In the genomic region with DNA sequence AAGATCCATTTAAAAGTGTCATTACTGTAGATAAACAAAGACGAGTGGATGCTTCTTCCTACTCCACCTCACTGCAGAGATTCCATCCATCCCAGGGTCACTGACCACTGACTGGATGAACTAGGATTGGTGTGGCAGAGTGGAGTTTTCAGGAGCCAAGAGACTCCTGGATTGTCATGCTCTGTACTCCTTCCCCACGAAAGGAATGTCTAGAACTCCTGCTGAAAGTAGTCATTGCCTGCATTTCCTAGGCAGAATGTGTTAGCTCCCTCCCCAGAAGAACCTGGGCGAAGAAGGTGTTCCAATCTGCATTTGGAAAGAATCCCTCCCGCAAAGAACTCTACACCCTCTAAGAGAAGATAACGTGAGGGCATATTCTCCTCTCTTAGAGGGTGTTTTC, we compare ENCODE assay signal across 2 cellular contexts.
TF ChIP-seq lines count a peak whose summit lies in the region.

No MANE protein-coding gene starts in this region.

TF ChIP-seq in GM23338, 12 proteins besides CTCF, POLR2A, EP300 and RAD21:
- TF ChIP-seq EZH2phosphoT487 (IDR thresholded peaks at IDR 0.05; ENCODE audit: unreplicated experiment) (no peak), ZNF331 (CRISPR knock-in tag; IDR thresholded peaks at IDR 0.05; ENCODE audit: low read depth) (no peak), NANOG (IDR thresholded peaks at IDR 0.05; ENCODE audit: borderline replicate concordance) (no peak)
- TF ChIP-seq, protein P1, sequence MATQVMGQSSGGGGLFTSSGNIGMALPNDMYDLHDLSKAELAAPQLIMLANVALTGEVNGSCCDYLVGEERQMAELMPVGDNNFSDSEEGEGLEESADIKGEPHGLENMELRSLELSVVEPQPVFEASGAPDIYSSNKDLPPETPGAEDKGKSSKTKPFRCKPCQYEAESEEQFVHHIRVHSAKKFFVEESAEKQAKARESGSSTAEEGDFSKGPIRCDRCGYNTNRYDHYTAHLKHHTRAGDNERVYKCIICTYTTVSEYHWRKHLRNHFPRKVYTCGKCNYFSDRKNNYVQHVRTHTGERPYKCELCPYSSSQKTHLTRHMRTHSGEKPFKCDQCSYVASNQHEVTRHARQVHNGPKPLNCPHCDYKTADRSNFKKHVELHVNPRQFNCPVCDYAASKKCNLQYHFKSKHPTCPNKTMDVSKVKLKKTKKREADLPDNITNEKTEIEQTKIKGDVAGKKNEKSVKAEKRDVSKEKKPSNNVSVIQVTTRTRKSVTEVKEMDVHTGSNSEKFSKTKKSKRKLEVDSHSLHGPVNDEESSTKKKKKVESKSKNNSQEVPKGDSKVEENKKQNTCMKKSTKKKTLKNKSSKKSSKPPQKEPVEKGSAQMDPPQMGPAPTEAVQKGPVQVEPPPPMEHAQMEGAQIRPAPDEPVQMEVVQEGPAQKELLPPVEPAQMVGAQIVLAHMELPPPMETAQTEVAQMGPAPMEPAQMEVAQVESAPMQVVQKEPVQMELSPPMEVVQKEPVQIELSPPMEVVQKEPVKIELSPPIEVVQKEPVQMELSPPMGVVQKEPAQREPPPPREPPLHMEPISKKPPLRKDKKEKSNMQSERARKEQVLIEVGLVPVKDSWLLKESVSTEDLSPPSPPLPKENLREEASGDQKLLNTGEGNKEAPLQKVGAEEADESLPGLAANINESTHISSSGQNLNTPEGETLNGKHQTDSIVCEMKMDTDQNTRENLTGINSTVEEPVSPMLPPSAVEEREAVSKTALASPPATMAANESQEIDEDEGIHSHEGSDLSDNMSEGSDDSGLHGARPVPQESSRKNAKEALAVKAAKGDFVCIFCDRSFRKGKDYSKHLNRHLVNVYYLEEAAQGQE (IDR thresholded peaks at IDR 0.05; ENCODE audit: unreplicated experiment): no peak
- TF ChIP-seq, protein P2, sequence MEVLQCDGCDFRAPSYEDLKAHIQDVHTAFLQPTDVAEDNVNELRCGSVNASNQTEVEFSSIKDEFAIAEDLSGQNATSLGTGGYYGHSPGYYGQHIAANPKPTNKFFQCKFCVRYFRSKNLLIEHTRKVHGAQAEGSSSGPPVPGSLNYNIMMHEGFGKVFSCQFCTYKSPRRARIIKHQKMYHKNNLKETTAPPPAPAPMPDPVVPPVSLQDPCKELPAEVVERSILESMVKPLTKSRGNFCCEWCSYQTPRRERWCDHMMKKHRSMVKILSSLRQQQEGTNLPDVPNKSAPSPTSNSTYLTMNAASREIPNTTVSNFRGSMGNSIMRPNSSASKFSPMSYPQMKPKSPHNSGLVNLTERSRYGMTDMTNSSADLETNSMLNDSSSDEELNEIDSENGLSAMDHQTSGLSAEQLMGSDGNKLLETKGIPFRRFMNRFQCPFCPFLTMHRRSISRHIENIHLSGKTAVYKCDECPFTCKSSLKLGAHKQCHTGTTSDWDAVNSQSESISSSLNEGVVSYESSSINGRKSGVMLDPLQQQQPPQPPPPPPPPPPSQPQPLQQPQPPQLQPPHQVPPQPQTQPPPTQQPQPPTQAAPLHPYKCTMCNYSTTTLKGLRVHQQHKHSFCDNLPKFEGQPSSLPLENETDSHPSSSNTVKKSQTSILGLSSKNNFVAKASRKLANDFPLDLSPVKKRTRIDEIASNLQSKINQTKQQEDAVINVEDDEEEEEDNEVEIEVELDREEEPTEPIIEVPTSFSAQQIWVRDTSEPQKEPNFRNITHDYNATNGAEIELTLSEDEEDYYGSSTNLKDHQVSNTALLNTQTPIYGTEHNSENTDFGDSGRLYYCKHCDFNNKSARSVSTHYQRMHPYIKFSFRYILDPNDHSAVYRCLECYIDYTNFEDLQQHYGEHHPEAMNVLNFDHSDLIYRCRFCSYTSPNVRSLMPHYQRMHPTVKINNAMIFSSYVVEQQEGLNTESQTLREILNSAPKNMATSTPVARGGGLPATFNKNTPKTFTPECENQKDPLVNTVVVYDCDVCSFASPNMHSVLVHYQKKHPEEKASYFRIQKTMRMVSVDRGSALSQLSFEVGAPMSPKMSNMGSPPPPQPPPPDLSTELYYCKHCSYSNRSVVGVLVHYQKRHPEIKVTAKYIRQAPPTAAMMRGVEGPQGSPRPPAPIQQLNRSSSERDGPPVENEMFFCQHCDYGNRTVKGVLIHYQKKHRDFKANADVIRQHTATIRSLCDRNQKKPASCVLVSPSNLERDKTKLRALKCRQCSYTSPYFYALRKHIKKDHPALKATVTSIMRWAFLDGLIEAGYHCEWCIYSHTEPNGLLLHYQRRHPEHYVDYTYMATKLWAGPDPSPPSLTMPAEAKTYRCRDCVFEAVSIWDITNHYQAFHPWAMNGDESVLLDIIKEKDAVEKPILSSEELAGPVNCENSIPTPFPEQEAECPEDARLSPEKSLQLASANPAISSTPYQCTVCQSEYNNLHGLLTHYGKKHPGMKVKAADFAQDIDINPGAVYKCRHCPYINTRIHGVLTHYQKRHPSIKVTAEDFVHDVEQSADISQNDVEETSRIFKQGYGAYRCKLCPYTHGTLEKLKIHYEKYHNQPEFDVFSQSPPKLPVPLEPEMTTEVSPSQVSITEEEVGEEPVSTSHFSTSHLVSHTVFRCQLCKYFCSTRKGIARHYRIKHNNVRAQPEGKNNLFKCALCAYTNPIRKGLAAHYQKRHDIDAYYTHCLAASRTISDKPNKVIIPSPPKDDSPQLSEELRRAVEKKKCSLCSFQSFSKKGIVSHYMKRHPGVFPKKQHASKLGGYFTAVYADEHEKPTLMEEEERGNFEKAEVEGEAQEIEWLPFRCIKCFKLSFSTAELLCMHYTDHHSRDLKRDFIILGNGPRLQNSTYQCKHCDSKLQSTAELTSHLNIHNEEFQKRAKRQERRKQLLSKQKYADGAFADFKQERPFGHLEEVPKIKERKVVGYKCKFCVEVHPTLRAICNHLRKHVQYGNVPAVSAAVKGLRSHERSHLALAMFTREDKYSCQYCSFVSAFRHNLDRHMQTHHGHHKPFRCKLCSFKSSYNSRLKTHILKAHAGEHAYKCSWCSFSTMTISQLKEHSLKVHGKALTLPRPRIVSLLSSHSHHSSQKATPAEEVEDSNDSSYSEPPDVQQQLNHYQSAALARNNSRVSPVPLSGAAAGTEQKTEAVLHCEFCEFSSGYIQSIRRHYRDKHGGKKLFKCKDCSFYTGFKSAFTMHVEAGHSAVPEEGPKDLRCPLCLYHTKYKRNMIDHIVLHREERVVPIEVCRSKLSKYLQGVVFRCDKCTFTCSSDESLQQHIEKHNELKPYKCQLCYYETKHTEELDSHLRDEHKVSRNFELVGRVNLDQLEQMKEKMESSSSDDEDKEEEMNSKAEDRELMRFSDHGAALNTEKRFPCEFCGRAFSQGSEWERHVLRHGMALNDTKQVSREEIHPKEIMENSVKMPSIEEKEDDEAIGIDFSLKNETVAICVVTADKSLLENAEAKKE (CRISPR knock-in tag; IDR thresholded peaks at IDR 0.05): no peak

TF ChIP-seq in H1, 55 proteins besides CTCF, POLR2A, EP300 and RAD21:
- no peak for TF ChIP-seq ZNF274 (IDR thresholded peaks at IDR 0.05; ENCODE audit: borderline replicate concordance, extremely low read depth, low read length)
- TF ChIP-seq HDAC6 (IDR thresholded peaks at IDR 0.05; ENCODE audit: low read depth, low read length): no peak
- no peak for TF ChIP-seq SP2 (IDR thresholded peaks at IDR 0.05; ENCODE audit: low read length)
- no peak for TF ChIP-seq TAF7 (optimal IDR thresholded peaks at IDR 0.05; ENCODE audit: borderline replicate concordance, low read depth, low read length)
- TF ChIP-seq RNF2 (IDR thresholded peaks at IDR 0.05; ENCODE audit: borderline replicate concordance, low read depth, low read length, missing control alignments, poor library complexity, severe bottlenecking): no peak
- no peak for TF ChIP-seq YY1 (IDR thresholded peaks at IDR 0.05; ENCODE audit: low read depth, low read length)
- TF ChIP-seq POU5F1 (IDR thresholded peaks at IDR 0.05; ENCODE audit: low read depth, low read length): no peak
- no peak for TF ChIP-seq CBX8 (IDR thresholded peaks at IDR 0.05; ENCODE audit: borderline replicate concordance, low read depth, low read length)
- no peak for TF ChIP-seq EGR1 (IDR thresholded peaks at IDR 0.05; ENCODE audit: borderline replicate concordance, low read depth, low read length)
- no peak for TF ChIP-seq CHD1 (IDR thresholded peaks at IDR 0.05; ENCODE audit: low read depth, low read length)
- TF ChIP-seq, protein P3, sequence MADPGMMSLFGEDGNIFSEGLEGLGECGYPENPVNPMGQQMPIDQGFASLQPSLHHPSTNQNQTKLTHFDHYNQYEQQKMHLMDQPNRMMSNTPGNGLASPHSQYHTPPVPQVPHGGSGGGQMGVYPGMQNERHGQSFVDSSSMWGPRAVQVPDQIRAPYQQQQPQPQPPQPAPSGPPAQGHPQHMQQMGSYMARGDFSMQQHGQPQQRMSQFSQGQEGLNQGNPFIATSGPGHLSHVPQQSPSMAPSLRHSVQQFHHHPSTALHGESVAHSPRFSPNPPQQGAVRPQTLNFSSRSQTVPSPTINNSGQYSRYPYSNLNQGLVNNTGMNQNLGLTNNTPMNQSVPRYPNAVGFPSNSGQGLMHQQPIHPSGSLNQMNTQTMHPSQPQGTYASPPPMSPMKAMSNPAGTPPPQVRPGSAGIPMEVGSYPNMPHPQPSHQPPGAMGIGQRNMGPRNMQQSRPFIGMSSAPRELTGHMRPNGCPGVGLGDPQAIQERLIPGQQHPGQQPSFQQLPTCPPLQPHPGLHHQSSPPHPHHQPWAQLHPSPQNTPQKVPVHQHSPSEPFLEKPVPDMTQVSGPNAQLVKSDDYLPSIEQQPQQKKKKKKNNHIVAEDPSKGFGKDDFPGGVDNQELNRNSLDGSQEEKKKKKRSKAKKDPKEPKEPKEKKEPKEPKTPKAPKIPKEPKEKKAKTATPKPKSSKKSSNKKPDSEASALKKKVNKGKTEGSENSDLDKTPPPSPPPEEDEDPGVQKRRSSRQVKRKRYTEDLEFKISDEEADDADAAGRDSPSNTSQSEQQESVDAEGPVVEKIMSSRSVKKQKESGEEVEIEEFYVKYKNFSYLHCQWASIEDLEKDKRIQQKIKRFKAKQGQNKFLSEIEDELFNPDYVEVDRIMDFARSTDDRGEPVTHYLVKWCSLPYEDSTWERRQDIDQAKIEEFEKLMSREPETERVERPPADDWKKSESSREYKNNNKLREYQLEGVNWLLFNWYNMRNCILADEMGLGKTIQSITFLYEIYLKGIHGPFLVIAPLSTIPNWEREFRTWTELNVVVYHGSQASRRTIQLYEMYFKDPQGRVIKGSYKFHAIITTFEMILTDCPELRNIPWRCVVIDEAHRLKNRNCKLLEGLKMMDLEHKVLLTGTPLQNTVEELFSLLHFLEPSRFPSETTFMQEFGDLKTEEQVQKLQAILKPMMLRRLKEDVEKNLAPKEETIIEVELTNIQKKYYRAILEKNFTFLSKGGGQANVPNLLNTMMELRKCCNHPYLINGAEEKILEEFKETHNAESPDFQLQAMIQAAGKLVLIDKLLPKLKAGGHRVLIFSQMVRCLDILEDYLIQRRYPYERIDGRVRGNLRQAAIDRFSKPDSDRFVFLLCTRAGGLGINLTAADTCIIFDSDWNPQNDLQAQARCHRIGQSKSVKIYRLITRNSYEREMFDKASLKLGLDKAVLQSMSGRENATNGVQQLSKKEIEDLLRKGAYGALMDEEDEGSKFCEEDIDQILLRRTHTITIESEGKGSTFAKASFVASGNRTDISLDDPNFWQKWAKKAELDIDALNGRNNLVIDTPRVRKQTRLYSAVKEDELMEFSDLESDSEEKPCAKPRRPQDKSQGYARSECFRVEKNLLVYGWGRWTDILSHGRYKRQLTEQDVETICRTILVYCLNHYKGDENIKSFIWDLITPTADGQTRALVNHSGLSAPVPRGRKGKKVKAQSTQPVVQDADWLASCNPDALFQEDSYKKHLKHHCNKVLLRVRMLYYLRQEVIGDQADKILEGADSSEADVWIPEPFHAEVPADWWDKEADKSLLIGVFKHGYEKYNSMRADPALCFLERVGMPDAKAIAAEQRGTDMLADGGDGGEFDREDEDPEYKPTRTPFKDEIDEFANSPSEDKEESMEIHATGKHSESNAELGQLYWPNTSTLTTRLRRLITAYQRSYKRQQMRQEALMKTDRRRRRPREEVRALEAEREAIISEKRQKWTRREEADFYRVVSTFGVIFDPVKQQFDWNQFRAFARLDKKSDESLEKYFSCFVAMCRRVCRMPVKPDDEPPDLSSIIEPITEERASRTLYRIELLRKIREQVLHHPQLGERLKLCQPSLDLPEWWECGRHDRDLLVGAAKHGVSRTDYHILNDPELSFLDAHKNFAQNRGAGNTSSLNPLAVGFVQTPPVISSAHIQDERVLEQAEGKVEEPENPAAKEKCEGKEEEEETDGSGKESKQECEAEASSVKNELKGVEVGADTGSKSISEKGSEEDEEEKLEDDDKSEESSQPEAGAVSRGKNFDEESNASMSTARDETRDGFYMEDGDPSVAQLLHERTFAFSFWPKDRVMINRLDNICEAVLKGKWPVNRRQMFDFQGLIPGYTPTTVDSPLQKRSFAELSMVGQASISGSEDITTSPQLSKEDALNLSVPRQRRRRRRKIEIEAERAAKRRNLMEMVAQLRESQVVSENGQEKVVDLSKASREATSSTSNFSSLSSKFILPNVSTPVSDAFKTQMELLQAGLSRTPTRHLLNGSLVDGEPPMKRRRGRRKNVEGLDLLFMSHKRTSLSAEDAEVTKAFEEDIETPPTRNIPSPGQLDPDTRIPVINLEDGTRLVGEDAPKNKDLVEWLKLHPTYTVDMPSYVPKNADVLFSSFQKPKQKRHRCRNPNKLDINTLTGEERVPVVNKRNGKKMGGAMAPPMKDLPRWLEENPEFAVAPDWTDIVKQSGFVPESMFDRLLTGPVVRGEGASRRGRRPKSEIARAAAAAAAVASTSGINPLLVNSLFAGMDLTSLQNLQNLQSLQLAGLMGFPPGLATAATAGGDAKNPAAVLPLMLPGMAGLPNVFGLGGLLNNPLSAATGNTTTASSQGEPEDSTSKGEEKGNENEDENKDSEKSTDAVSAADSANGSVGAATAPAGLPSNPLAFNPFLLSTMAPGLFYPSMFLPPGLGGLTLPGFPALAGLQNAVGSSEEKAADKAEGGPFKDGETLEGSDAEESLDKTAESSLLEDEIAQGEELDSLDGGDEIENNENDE (IDR thresholded peaks at IDR 0.05; ENCODE audit: insufficient replicate concordance, low read length): no peak
- TF ChIP-seq, protein P4, sequence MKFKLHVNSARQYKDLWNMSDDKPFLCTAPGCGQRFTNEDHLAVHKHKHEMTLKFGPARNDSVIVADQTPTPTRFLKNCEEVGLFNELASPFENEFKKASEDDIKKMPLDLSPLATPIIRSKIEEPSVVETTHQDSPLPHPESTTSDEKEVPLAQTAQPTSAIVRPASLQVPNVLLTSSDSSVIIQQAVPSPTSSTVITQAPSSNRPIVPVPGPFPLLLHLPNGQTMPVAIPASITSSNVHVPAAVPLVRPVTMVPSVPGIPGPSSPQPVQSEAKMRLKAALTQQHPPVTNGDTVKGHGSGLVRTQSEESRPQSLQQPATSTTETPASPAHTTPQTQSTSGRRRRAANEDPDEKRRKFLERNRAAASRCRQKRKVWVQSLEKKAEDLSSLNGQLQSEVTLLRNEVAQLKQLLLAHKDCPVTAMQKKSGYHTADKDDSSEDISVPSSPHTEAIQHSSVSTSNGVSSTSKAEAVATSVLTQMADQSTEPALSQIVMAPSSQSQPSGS (IDR thresholded peaks at IDR 0.05; ENCODE audit: low read length): no peak
- TF ChIP-seq TAF1 (IDR thresholded peaks at IDR 0.05; ENCODE audit: low read depth, low read length): no peak
- TF ChIP-seq, protein P5, sequence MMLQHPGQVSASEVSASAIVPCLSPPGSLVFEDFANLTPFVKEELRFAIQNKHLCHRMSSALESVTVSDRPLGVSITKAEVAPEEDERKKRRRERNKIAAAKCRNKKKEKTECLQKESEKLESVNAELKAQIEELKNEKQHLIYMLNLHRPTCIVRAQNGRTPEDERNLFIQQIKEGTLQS (IDR thresholded peaks at IDR 0.05; ENCODE audit: insufficient read depth, low read depth, low read length): no peak
- no peak for TF ChIP-seq PHF8 (conservative IDR thresholded peaks at IDR 0.05; ENCODE audit: low read depth, low read length)
- no peak for TF ChIP-seq KDM1A (IDR thresholded peaks at IDR 0.05; ENCODE audit: borderline replicate concordance, low read length)
- no peak for TF ChIP-seq HDAC2 (IDR thresholded peaks at IDR 0.05; ENCODE audit: borderline replicate concordance in 1 of 2, low read depth in 2 of 2, low read length in 2 of 2)
TF ChIP-seq in H1: peak in this region for 0.
